29 cellular contexts compared by ENCODE assay signal in genomic region chr10:86321568-86321967, GRCh38. TPM values are rescaled to one million over a fixed set of nuclear protein-coding genes. Genes with fewer than 3 reads are reported as not detected.
DNase-seq lines count a peak whose midpoint lies in the region; ATAC-seq and TF ChIP-seq lines count a peak whose summit lies in the region.
"Had no signal": no experiment of that assay in that cellular context is flagged by ENCODE, and none has a peak within 500 bp of the region (broad histone marks: within the 10 kb centered on the region; RNA-seq: fewer than 3 reads in every experiment).

No MANE protein-coding gene starts in this region.

- no peak overlapping the region for H2BK12ac ChIP-seq in H9 (ENCODE audit: insufficient read length, low read depth, low read length)

- no peaks in the 10 kb centered on the region for H3K36me3 Mint-ChIP-seq in H9 (ENCODE audit: insufficient read depth in 1 of 3, low read depth in 3 of 3)
- H3K36me3 Mint-ChIP-seq: activated CD8-positive, alpha-beta memory T cell treated with anti-CD3 and anti-CD28 coated beads, Interleukin-2, amount 10 ng/mL, durations not matched to agents 7 days and 5 days; brain; CD14-positive monocyte; naive B cell had no signal

- H3K9ac ChIP-seq in H9 (ENCODE audit: extremely low read depth, insufficient read length, low read length): no peak overlapping the region

- no peaks in the 10 kb centered on the region for H3K4me1 ChIP-seq in H9 (ENCODE audit: insufficient read depth, low read length)
- H3K4me1 ChIP-seq: upper lobe of left lung had no signal

- H3T11ph ChIP-seq in H9 (ENCODE audit: low read length): no peak overlapping the region

- no peaks in the 10 kb centered on the region for H3K9me3 ChIP-seq in H9 (ENCODE audit: control insufficient read depth, low read depth, low read length)
- H3K9me3 ChIP-seq: MG63, upper lobe of left lung had no signal

- no peak overlapping the region for H3K4me3 Mint-ChIP-seq in H9
- H3K4me3 Mint-ChIP-seq: activated CD8-positive, alpha-beta memory T cell treated with anti-CD3 and anti-CD28 coated beads, Interleukin-2, amount 10 ng/mL, durations not matched to agents 7 days and 5 days; activated naive CD4-positive, alpha-beta T cell treated with anti-CD3 and anti-CD28 coated beads for 36 hours; brain; CD14-positive monocyte; naive B cell had no signal

- H4K5ac ChIP-seq in H9 (ENCODE audit: insufficient read length, low read depth, low read length): no peak overlapping the region

- H3K4me2 ChIP-seq in H9 (ENCODE audit: insufficient read depth, insufficient read length, low read length): no peak overlapping the region

- no peaks in the 10 kb centered on the region for H3K23me2 ChIP-seq in H9 (ENCODE audit: insufficient read length, low read depth, low read length, poor library complexity, severe bottlenecking)

- H3K4ac ChIP-seq in H9 (ENCODE audit: low read depth, low read length): no peak overlapping the region

- H3K18ac ChIP-seq in H9 (ENCODE audit: insufficient read length, low read depth, low read length): no peak overlapping the region

- no peaks in the 10 kb centered on the region for H3K79me1 ChIP-seq in H9 (ENCODE audit: insufficient read depth, low read depth, low read length, poor library complexity, severe bottlenecking)

- peak; percentile 15 for DNase-seq in H9
- peak; percentile 27 for DNase-seq in NCI-H446 treated with DMSO at 0.1 percent for 48 hours (lab: John Stamatoyannopoulos, UW)
- peak; percentile 58 for DNase-seq in left ventricle myocardium superior
- peak; percentile 72 for DNase-seq in putamen (ENCODE audit: low spot score)
- no peak for DNase-seq in epidermal melanocyte (ENCODE audit: insufficient read length, low spot score)
- DNase-seq in central memory CD4-positive, alpha-beta T cell: no peak
- DNase-seq: activated CD4-positive, alpha-beta T cell treated with anti-CD3 and anti-CD28 coated beads, Interleukin-2, amount 50 U/mL, for 1 hour; activated CD8-positive, alpha-beta memory T cell treated with anti-CD3 and anti-CD28 coated beads, Interleukin-2, amount 10 ng/mL, durations not matched to agents 7 days and 5 days; activated naive CD4-positive, alpha-beta T cell treated with anti-CD3 and anti-CD28 coated beads for 36 hours; activated T-cell treated with anti-CD3 and anti-CD28 coated beads, Interleukin-2, amount 50 U/mL, for 48 hours; Calu3; effector CD4-positive, alpha-beta T cell; erythroblast; KG1; left cardiac atrium; MG63; naive B cell; NCI-H1417 treated with DMSO at 0.1 percent for 48 hours; NCI-H2107; NCI-H510A; SIG-M5; stimulated activated CD4-positive, alpha-beta T cell treated with anti-CD3 and anti-CD28 coated beads, Interleukin-2, amount 100 ng/mL, for 24 hours had no signal

- H4K91ac ChIP-seq in H9 (ENCODE audit: insufficient read length, low read depth, low read length): no peak overlapping the region

- no peak overlapping the region for H2BK5ac ChIP-seq in H9 (ENCODE audit: insufficient read length, low read length)

- no peaks in the 10 kb centered on the region for H3K27me3 ChIP-seq in H9 (ENCODE audit: insufficient read depth, low read length)
- H3K27me3 ChIP-seq: upper lobe of left lung had no signal

- no peak for TF ChIP-seq CTCF in H9 (conservative IDR thresholded peaks at IDR 0.05)

- H3K27me3 Mint-ChIP-seq in H9 (ENCODE audit: low read depth): peaks cover 2% of the 10 kb centered on the region; the same call in 1 of the 2 replicates
- H3K27me3 Mint-ChIP-seq: brain had no signal

- peaks cover 2 to 7% of the 10 kb centered on the region in 2 experiments; a peak in 2 of 4 replicates for H3K4me1 Mint-ChIP-seq in H9
- H3K4me1 Mint-ChIP-seq: activated CD8-positive, alpha-beta memory T cell treated with anti-CD3 and anti-CD28 coated beads, Interleukin-2, amount 10 ng/mL, durations not matched to agents 7 days and 5 days; CD14-positive monocyte; naive B cell had no signal

- H3K23ac ChIP-seq in H9 (ENCODE audit: insufficient read length, low read depth, low read length): no peak overlapping the region

- H3K79me2 ChIP-seq in H9 (ENCODE audit: insufficient read depth, low read length): no peaks in the 10 kb centered on the region

- H2AFZ ChIP-seq in H9 (ENCODE audit: low read length): no peak overlapping the region

- H3K27ac ChIP-seq in H9 (ENCODE audit: insufficient read length, low read depth, low read length): no peak overlapping the region
- H3K27ac ChIP-seq: skin epidermis, upper lobe of left lung had no signal

- H3K14ac ChIP-seq in H9 (ENCODE audit: insufficient read depth, low read length): no peak overlapping the region

- intact Hi-C loops in left ventricle myocardium superior (cut with micrococcal nuclease): no loop called here

- no peak overlapping the region for H2BK120ac ChIP-seq in H9 (ENCODE audit: low read depth, low read length, poor library complexity, severe bottlenecking)

- ATAC-seq in left ventricle myocardium superior (peak; percentile 89), GM21515 (IDR thresholded peaks at IDR 0.05; ENCODE audit: unreplicated experiment) (no peak)
- ATAC-seq: activated CD8-positive, alpha-beta memory T cell treated with anti-CD3 and anti-CD28 coated beads, Interleukin-2, amount 10 ng/mL, durations not matched to agents 7 days and 5 days had no signal

- no peak overlapping the region for H4K8ac ChIP-seq in H9 (replicated peaks; ENCODE audit: insufficient read length, low read depth, low read length)

- H4K20me1 ChIP-seq in H9 (ENCODE audit: control insufficient read depth, insufficient read depth, insufficient read length): no peaks in the 10 kb centered on the region

- WGBS in H9 (ENCODE audit: extremely low coverage, insufficient read length, low lambda C conversion rate): no CpG with 5 or more reads among the region's 5 CpGs

- H2BK20ac ChIP-seq in H9 (ENCODE audit: low read depth, low read length, poor library complexity, severe bottlenecking): no peak overlapping the region

- H3K27ac Mint-ChIP-seq in H9: no peak overlapping the region
- H3K27ac Mint-ChIP-seq: activated CD8-positive, alpha-beta memory T cell treated with anti-CD3 and anti-CD28 coated beads, Interleukin-2, amount 10 ng/mL, durations not matched to agents 7 days and 5 days; activated naive CD4-positive, alpha-beta T cell treated with anti-CD3 and anti-CD28 coated beads for 36 hours; CD14-positive monocyte; naive B cell had no signal

- H3K9me3 Mint-ChIP-seq in H9: no peaks in the 10 kb centered on the region; a peak in 1 of 5 replicates
- H3K9me3 Mint-ChIP-seq: activated naive CD4-positive, alpha-beta T cell treated with anti-CD3 and anti-CD28 coated beads for 36 hours; brain; CD14-positive monocyte had no signal

- no peak overlapping the region for H3K56ac ChIP-seq in H9 (ENCODE audit: insufficient read length, low read depth, low read length)

- H2BK15ac ChIP-seq in H9 (ENCODE audit: low read depth, low read length): no peak overlapping the region

- no peak overlapping the region for H2AK5ac ChIP-seq in H9 (ENCODE audit: insufficient read length, low read length)

RNA-seq across cellular contexts. Expression of gene GRID1, which starts 45.0 kb away (rescaled TPM):
- 0.35 TPM in 1 of 2 replicates, not detected in the other for total RNA-seq in H9 (2021)
- total RNA-seq in left ventricle myocardium superior: 2.4 TPM
- total RNA-seq: activated CD8-positive, alpha-beta memory T cell treated with anti-CD3 and anti-CD28 coated beads, Interleukin-2, amount 10 ng/mL, durations not matched to agents 7 days and 5 days; activated naive CD4-positive, alpha-beta T cell treated with anti-CD3 and anti-CD28 coated beads for 36 hours; Calu3; fibroblast of villous mesenchyme; pulmonary artery endothelial cell had no signal

Comparison
In these comparisons a context has a peak if more than half of its experiments do, and no peak if none do; other contexts are left out.
1. DNase-seq: peak in H9 (single experiment), NCI-H446 treated with DMSO at 0.1 percent for 48 hours (single experiment), left ventricle myocardium superior (single experiment) and putamen (single experiment); none in epidermal melanocyte (single experiment) and central memory CD4-positive, alpha-beta T cell (single experiment).